Comparison of ENCODE assay signal across 8 cellular contexts in the genomic region with DNA sequence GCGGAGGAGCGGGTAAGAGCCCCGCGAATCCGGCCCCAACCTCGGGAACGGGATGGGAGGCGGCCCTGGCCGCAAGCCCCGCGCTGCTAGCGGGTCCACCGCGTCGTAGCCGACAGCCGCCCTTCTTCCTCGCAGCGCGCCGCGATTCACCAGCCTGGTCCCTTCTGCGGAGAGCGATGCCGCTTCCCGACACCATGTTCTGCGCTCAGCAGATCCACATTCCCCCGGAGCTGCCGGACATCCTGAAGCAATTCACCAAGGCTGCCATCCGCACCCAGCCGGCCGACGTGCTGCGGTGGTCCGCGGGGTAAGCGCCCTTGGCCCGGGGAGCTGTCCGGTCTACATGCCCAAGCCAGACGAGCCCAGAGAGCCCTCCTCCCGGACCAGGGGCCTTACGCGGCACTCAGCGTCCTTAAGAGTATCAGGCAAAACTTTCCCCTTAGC. TPM values are rescaled to one million over a fixed set of nuclear protein-coding genes. Genes with fewer than 3 reads are reported as not detected.
DNase-seq lines count a peak whose midpoint lies in the region; ATAC-seq and TF ChIP-seq lines count a peak whose summit lies in the region.

No MANE protein-coding gene starts in this region.

- intact Hi-C loops in sciatic nerve (cut with DNase I) = no loop called here

- no peaks in the 10 kb centered on the region for H3K36me3 ChIP-seq in cardiac muscle cell

- peaks cover 7% of the 10 kb centered on the region for H3K4me1 ChIP-seq in cardiac muscle cell (ENCODE audit: low read depth)

- ATAC-seq in HG02981 (IDR thresholded peaks at IDR 0.05; ENCODE audit: unreplicated experiment) (peak; percentile 40), sciatic nerve (peak; percentile 60)

- no peak for TF ChIP-seq CTCF in cardiac muscle cell (IDR thresholded peaks at IDR 0.05; ENCODE audit: low read depth, low read length)

- H3K4me3 ChIP-seq in cardiac muscle cell = peak overlapping the region; percentile 47

- H3K27ac ChIP-seq in cardiac muscle cell = no peak overlapping the region

- no peaks in the 10 kb centered on the region for H3K9me3 ChIP-seq in cardiac muscle cell (ENCODE audit: low read depth)

- peak; percentile 17 for DNase-seq in stimulated activated CD4-positive, alpha-beta T cell treated with anti-CD3 and anti-CD28 coated beads, Interleukin-12 subunit alpha, Interleukin-12 subunit beta, amount 100 ng/mL, for 4 hours
- DNase-seq in stimulated activated CD4-positive, alpha-beta T cell treated with anti-CD3 and anti-CD28 coated beads, Interleukin-4, amount 100 ng/mL, for 4 hours = no peak
- DNase-seq in T-helper 22 cell (ENCODE audit: low read depth) (peak; percentile 3), cardiac muscle cell (ENCODE audit: low read depth in 1 of 2, low spot score in 1 of 2) (peak in 1 of 2 donors; percentile 67), sciatic nerve (ENCODE audit: low spot score) (no peak), NCI-H2107 treated with DMSO at 0.1 percent for 48 hours (lab: John Stamatoyannopoulos, UW; ENCODE audit: unreplicated experiment) (no peak), GM19238 (ENCODE audit: insufficient read length, low spot score) (no peak)

- peaks cover 6% of the 10 kb centered on the region for H3K27me3 ChIP-seq in cardiac muscle cell

RNA-seq across cellular contexts. Expression of gene ROPN1L, which starts 0.3 kb away (rescaled TPM):
- 1.3 and 1.4 TPM in 2 replicates for total RNA-seq in cardiac muscle cell
- 1.3 TPM in 1 of 2 replicates, not detected in the other for polyA plus RNA-seq in cardiac muscle cell
- total RNA-seq in sciatic nerve = 0.94 TPM

Comparison
In these comparisons a context has a peak if more than half of its experiments do, and no peak if none do; other contexts are left out.
1. DNase-seq: peak in stimulated activated CD4-positive, alpha-beta T cell treated with anti-CD3 and anti-CD28 coated beads, Interleukin-12 subunit alpha, Interleukin-12 subunit beta, amount 100 ng/mL, for 4 hours (single experiment) and T-helper 22 cell (single experiment); none in stimulated activated CD4-positive, alpha-beta T cell treated with anti-CD3 and anti-CD28 coated beads, Interleukin-4, amount 100 ng/mL, for 4 hours (0 of 2), sciatic nerve (single experiment), NCI-H2107 treated with DMSO at 0.1 percent for 48 hours (single experiment) and GM19238 (single experiment).